ENCODE assay signal across 24 cellular contexts in genomic region chr11:134405841-134406240, GRCh38. TPM values are rescaled to one million over a fixed set of nuclear protein-coding genes. Genes with fewer than 3 reads are reported as not detected.
"Had no signal": no experiment of that assay in that cellular context is flagged by ENCODE, and none has a peak within 500 bp of the region (broad histone marks: within the 10 kb centered on the region; RNA-seq: fewer than 3 reads in every experiment).

No MANE protein-coding gene starts in this region.

- H3K27ac ChIP-seq: ascending aorta, coronary artery, left ventricle myocardium inferior, parathyroid adenoma, right lobe of liver, suprapubic skin had no signal

- H3K27ac Mint-ChIP-seq: activated CD4-positive, alpha-beta T cell treated with anti-CD3 and anti-CD28 coated beads, Interleukin-2, amount 10 ng/mL, durations not matched to agents 24 days and 14 days; activated CD8-positive, alpha-beta T cell treated with anti-CD3 and anti-CD28 coated beads for 36 hours; naive thymus-derived CD4-positive, alpha-beta T cell; stimulated activated memory B cell treated with anti-CD40 and anti-IgM and Interleukin-4, amounts not matched to agents 10 μg/mL and 1 μg/mL and 100 μg/mL, for 72 hours; T-helper 17 cell had no signal

- H3K4me1 ChIP-seq: ascending aorta, parathyroid adenoma, suprapubic skin had no signal

- H3K4me3 Mint-ChIP-seq: activated CD4-positive, alpha-beta T cell treated with anti-CD3 and anti-CD28 coated beads, Interleukin-2, amount 10 ng/mL, durations not matched to agents 24 days and 14 days; activated CD8-positive, alpha-beta T cell treated with anti-CD3 and anti-CD28 coated beads for 36 hours; activated naive CD4-positive, alpha-beta T cell treated with anti-CD3 and anti-CD28 coated beads, Interleukin-2, amount 50 U/mL, for 24 hours; naive thymus-derived CD4-positive, alpha-beta T cell; stimulated activated memory B cell treated with anti-CD40 and anti-IgM and Interleukin-4, amounts not matched to agents 10 μg/mL and 1 μg/mL and 100 μg/mL, for 72 hours; T-helper 17 cell had no signal

- H3K4me3 ChIP-seq: ascending aorta, coronary artery, left ventricle myocardium inferior, right lobe of liver, stomach, suprapubic skin, tibial nerve had no signal

- ATAC-seq: stimulated activated memory B cell treated with anti-CD40 and anti-IgM and Interleukin-4, amounts not matched to agents 10 μg/mL and 1 μg/mL and 100 μg/mL, for 72 hours; T-helper 17 cell had no signal

- H3K9me3 Mint-ChIP-seq: activated CD4-positive, alpha-beta T cell treated with anti-CD3 and anti-CD28 coated beads, Interleukin-2, amount 10 ng/mL, durations not matched to agents 24 days and 14 days; activated CD8-positive, alpha-beta T cell treated with anti-CD3 and anti-CD28 coated beads for 36 hours; activated naive CD4-positive, alpha-beta T cell treated with anti-CD3 and anti-CD28 coated beads, Interleukin-2, amount 50 U/mL, for 24 hours; central memory CD8-positive, alpha-beta T cell; stimulated activated memory B cell treated with anti-CD40 and anti-IgM and Interleukin-4, amounts not matched to agents 10 μg/mL and 1 μg/mL and 100 μg/mL, for 72 hours had no signal

- DNase-seq: activated CD4-positive, alpha-beta T cell treated with anti-CD3 and anti-CD28 coated beads, Interleukin-2, amount 10 ng/mL, durations not matched to agents 24 days and 14 days; activated CD8-positive, alpha-beta T cell treated with anti-CD3 and anti-CD28 coated beads for 36 hours; activated gamma-delta T cell treated with Interleukin-2 at 50 U/mL for 16 hours; foreskin fibroblast; kidney glomerular epithelial cell; left ventricle myocardium inferior; naive thymus-derived CD4-positive, alpha-beta T cell; small intestine; stimulated activated CD4-positive, alpha-beta T cell treated with anti-CD3 and anti-CD28 coated beads, Interleukin-15, amount 100 ng/mL, for 24 hours; stomach; SW 1271; T-helper 17 cell had no signal

- H3K36me3 Mint-ChIP-seq: activated naive CD4-positive, alpha-beta T cell treated with anti-CD3 and anti-CD28 coated beads, Interleukin-2, amount 50 U/mL, for 24 hours; stimulated activated memory B cell treated with anti-CD40 and anti-IgM and Interleukin-4, amounts not matched to agents 10 μg/mL and 1 μg/mL and 100 μg/mL, for 72 hours had no signal

- H3K9me3 ChIP-seq: ascending aorta, right lobe of liver, stomach, suprapubic skin, tibial nerve had no signal

- H3K27me3 ChIP-seq: ascending aorta, right lobe of liver had no signal

- H3K36me3 ChIP-seq: ascending aorta, left ventricle myocardium inferior, right lobe of liver, stomach, suprapubic skin had no signal

- H3K4me1 Mint-ChIP-seq: activated CD4-positive, alpha-beta T cell treated with anti-CD3 and anti-CD28 coated beads, Interleukin-2, amount 10 ng/mL, durations not matched to agents 24 days and 14 days had no signal

RNA-seq across cellular contexts. Expression of gene B3GAT1, which starts 6.2 kb away (rescaled TPM):
- total RNA-seq: epithelial cell of proximal tubule, lung microvascular endothelial cell had no signal
- polyA plus RNA-seq: fibroblast of lung; naive thymus-derived CD4-positive, alpha-beta T cell had no signal
